In genomic region chr4:1985780-1986577, GRCh38 we compare ENCODE assay signal across 3 cellular contexts.
TF ChIP-seq lines count a peak whose summit lies in the region.

No MANE protein-coding gene starts in this region.

TF ChIP-seq in SK-N-SH, 30 proteins besides CTCF, POLR2A, EP300 and RAD21:
- TF ChIP-seq ZBTB33 (IDR thresholded peaks at IDR 0.05; ENCODE audit: borderline replicate concordance, low read depth), result no peak
TF ChIP-seq in SK-N-SH: peak in this region for 0.

TF ChIP-seq in SK-N-SH treated with all-trans-retinoic acid at 6 μM for 48 hours, 23 proteins besides CTCF, POLR2A, EP300 and RAD21 (continued from another document):
- TF ChIP-seq TSHZ2 (CRISPR knock-in tag; IDR thresholded peaks at IDR 0.05), result no peak
- TF ChIP-seq ZNF565 (CRISPR knock-in tag; conservative IDR thresholded peaks at IDR 0.05; ENCODE audit: low read depth), result no peak
- no peak for TF ChIP-seq POU6F1 (CRISPR knock-in tag; IDR thresholded peaks at IDR 0.05; ENCODE audit: borderline replicate concordance, low read depth)
- TF ChIP-seq CREB5 (CRISPR knock-in tag; IDR thresholded peaks at IDR 0.05; ENCODE audit: low read depth), result no peak
- TF ChIP-seq CSDC2 (CRISPR knock-in tag; IDR thresholded peaks at IDR 0.05), result no peak
- TF ChIP-seq CSRNP3 (CRISPR knock-in tag; IDR thresholded peaks at IDR 0.05), result no peak
- no peak for TF ChIP-seq ZFP3 (CRISPR knock-in tag; IDR thresholded peaks at IDR 0.05)
- no peak for TF ChIP-seq SNAI2 (CRISPR knock-in tag; IDR thresholded peaks at IDR 0.05)
- no peak for TF ChIP-seq ARNTL (CRISPR knock-in tag; IDR thresholded peaks at IDR 0.05; ENCODE audit: borderline replicate concordance, low read depth)
- no peak for TF ChIP-seq ISL1 (CRISPR knock-in tag; IDR thresholded peaks at IDR 0.05)
- TF ChIP-seq OSR1 (CRISPR knock-in tag; IDR thresholded peaks at IDR 0.05), result no peak
- no peak for TF ChIP-seq PPARA (CRISPR knock-in tag; IDR thresholded peaks at IDR 0.05; ENCODE audit: borderline replicate concordance)
- no peak for TF ChIP-seq ZNF70 (CRISPR knock-in tag; IDR thresholded peaks at IDR 0.05)
- TF ChIP-seq BACH2 (CRISPR knock-in tag; IDR thresholded peaks at IDR 0.05; ENCODE audit: borderline replicate concordance), result no peak
- no peak for TF ChIP-seq PATZ1 (CRISPR knock-in tag; IDR thresholded peaks at IDR 0.05; ENCODE audit: borderline replicate concordance)
- TF ChIP-seq ZFP30 (CRISPR knock-in tag; IDR thresholded peaks at IDR 0.05), result no peak
- TF ChIP-seq GLIS3 (CRISPR knock-in tag; IDR thresholded peaks at IDR 0.05), result no peak
- TF ChIP-seq TCF4 (CRISPR knock-in tag; IDR thresholded peaks at IDR 0.05; ENCODE audit: borderline replicate concordance), result no peak

TF ChIP-seq in H1, 55 proteins besides CTCF, POLR2A, EP300 and RAD21 (continued from another document):
- TF ChIP-seq ATF2 (IDR thresholded peaks at IDR 0.05; ENCODE audit: low read length), result no peak
- TF ChIP-seq BCL11A (IDR thresholded peaks at IDR 0.05; ENCODE audit: low read depth in 2 of 2, low read length in 2 of 2), result no peak
- TF ChIP-seq RBBP5 (IDR thresholded peaks at IDR 0.05; ENCODE audit: borderline replicate concordance, low read depth, low read length), result no peak
- TF ChIP-seq FOSL1 (IDR thresholded peaks at IDR 0.05; ENCODE audit: insufficient read depth, low read depth, low read length), result no peak
- TF ChIP-seq SP2 (IDR thresholded peaks at IDR 0.05; ENCODE audit: low read length), result no peak
- TF ChIP-seq ASH2L (IDR thresholded peaks at IDR 0.05; ENCODE audit: low read length), result no peak
- no peak for TF ChIP-seq TAF7 (optimal IDR thresholded peaks at IDR 0.05; ENCODE audit: borderline replicate concordance, low read depth, low read length)
- TF ChIP-seq TEAD4 (IDR thresholded peaks at IDR 0.05; ENCODE audit: low read depth, low read length), result no peak
- no peak for TF ChIP-seq NANOG (IDR thresholded peaks at IDR 0.05; ENCODE audit: insufficient read depth, low read depth, low read length, poor library complexity, severe bottlenecking)
- TF ChIP-seq CBX8 (IDR thresholded peaks at IDR 0.05; ENCODE audit: borderline replicate concordance, low read depth, low read length), result no peak
- TF ChIP-seq EGR1 (IDR thresholded peaks at IDR 0.05; ENCODE audit: borderline replicate concordance, low read depth, low read length), result no peak
- TF ChIP-seq KDM4A (IDR thresholded peaks at IDR 0.05; ENCODE audit: low read depth, low read length, severe bottlenecking), result no peak
- TF ChIP-seq MAX (IDR thresholded peaks at IDR 0.05), result no peak
- no peak for TF ChIP-seq KDM1A (IDR thresholded peaks at IDR 0.05; ENCODE audit: borderline replicate concordance, low read length)
- TF ChIP-seq CHD2 (IDR thresholded peaks at IDR 0.05; ENCODE audit: low read length), result no peak
- TF ChIP-seq HDAC2 (IDR thresholded peaks at IDR 0.05; ENCODE audit: borderline replicate concordance in 1 of 2, low read depth in 2 of 2, low read length in 2 of 2), result no peak
